Comparison of ENCODE assay signal across 1 cellular context in the genomic region with DNA sequence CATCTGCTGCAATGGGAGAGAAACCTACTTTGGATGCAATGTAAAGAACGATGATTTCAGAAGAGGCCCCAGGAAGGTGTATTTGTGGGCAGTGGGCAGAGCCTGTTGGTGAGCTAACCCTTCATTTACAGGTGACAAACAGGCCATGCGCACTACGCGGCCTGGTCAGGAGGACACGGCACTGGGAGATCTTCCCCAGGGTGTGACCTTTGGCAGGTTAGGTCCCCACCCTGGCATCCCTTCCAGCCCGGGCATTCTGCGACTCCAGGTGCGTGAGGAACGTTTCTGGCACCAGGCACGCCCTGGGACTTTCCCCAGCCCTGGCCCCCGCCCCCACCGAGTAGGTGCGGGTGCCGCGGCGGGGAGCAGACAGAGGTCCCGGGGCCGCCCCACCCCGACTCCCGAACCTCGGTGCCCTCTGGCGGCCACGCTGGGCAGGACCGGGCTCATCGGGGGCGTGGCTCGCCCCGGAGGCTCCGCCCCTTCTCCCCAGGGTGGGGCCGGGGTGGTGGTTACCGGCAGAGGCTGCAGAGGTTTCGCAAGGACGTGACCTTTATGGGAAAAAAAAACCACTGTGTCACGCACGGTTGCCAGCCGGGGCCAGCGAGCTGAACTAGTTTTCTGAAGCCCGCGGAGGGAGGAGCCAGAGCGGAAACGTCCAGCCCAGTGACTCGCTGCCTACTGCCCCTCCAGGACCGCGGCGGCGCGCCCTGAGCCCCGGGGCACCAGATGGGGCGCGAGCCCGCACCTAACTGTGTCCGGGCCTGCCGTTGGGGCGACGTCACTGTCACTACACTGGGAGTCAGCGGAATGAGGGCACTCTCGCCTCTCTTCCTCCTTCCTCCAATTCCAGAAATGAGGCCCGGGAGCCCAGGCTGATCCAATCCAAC.
TF ChIP-seq lines count a peak whose summit lies in the region.

No MANE protein-coding gene starts in this region.

TF ChIP-seq in K562, 482 proteins besides CTCF, POLR2A, EP300 and RAD21 (continued from another document and continues in another):
- TF ChIP-seq, protein P1, sequence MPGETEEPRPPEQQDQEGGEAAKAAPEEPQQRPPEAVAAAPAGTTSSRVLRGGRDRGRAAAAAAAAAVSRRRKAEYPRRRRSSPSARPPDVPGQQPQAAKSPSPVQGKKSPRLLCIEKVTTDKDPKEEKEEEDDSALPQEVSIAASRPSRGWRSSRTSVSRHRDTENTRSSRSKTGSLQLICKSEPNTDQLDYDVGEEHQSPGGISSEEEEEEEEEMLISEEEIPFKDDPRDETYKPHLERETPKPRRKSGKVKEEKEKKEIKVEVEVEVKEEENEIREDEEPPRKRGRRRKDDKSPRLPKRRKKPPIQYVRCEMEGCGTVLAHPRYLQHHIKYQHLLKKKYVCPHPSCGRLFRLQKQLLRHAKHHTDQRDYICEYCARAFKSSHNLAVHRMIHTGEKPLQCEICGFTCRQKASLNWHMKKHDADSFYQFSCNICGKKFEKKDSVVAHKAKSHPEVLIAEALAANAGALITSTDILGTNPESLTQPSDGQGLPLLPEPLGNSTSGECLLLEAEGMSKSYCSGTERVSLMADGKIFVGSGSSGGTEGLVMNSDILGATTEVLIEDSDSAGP (CRISPR knock-in tag; IDR thresholded peaks at IDR 0.05): no peak
- peak; percentile 30; the same call in 1 of the 2 replicates for TF ChIP-seq NCOR1 (IDR thresholded peaks at IDR 0.05)
- TF ChIP-seq MIER1 (IDR thresholded peaks at IDR 0.05; ENCODE audit: low read depth): no peak
- TF ChIP-seq CBX3 (IDR thresholded peaks at IDR 0.05; ENCODE audit: borderline replicate concordance in 1 of 2, low read length in 2 of 2): peak in 1 of 2 experiments; percentile 23; a peak in 1 of 3 replicates
- TF ChIP-seq XRCC5 (IDR thresholded peaks at IDR 0.05; ENCODE audit: low read depth, low read length): 0 out of 2 replicates have a peak, but pooled peaks have one; percentile 27
- TF ChIP-seq ZNF57 (CRISPR knock-in tag; IDR thresholded peaks at IDR 0.05): no peak
- peak; percentile 62 for TF ChIP-seq SMC3 (conservative IDR thresholded peaks at IDR 0.05; ENCODE audit: insufficient read depth, low read depth, low read length)
- TF ChIP-seq RB1 (IDR thresholded peaks at IDR 0.05; ENCODE audit: low read depth): peak; percentile 58; the same call in 1 of the 2 replicates
- TF ChIP-seq BRD4 (IDR thresholded peaks at IDR 0.05): no peak
- TF ChIP-seq, protein P2, sequence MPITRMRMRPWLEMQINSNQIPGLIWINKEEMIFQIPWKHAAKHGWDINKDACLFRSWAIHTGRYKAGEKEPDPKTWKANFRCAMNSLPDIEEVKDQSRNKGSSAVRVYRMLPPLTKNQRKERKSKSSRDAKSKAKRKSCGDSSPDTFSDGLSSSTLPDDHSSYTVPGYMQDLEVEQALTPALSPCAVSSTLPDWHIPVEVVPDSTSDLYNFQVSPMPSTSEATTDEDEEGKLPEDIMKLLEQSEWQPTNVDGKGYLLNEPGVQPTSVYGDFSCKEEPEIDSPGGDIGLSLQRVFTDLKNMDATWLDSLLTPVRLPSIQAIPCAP (CRISPR knock-in tag; IDR thresholded peaks at IDR 0.05; ENCODE audit: borderline replicate concordance): no peak
- no peak for TF ChIP-seq SLC30A9 (CRISPR knock-in tag; IDR thresholded peaks at IDR 0.05)
- TF ChIP-seq RUNX1 (IDR thresholded peaks at IDR 0.05; ENCODE audit: low read depth): no peak
- TF ChIP-seq FOXA1 (IDR thresholded peaks at IDR 0.05; ENCODE audit: borderline replicate concordance): no peak
- no peak for TF ChIP-seq IFI16 (CRISPR knock-in tag; IDR thresholded peaks at IDR 0.05)
- TF ChIP-seq, protein P3, sequence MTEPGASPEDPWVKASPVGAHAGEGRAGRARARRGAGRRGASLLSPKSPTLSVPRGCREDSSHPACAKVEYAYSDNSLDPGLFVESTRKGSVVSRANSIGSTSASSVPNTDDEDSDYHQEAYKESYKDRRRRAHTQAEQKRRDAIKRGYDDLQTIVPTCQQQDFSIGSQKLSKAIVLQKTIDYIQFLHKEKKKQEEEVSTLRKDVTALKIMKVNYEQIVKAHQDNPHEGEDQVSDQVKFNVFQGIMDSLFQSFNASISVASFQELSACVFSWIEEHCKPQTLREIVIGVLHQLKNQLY (CRISPR knock-in tag; conservative IDR thresholded peaks at IDR 0.05): no peak
- TF ChIP-seq CREB1 (IDR thresholded peaks at IDR 0.05): no peak
- peak; percentile 65 for TF ChIP-seq CREB1 (CRISPR knock-in tag; IDR thresholded peaks at IDR 0.05)
- TF ChIP-seq, protein P4, sequence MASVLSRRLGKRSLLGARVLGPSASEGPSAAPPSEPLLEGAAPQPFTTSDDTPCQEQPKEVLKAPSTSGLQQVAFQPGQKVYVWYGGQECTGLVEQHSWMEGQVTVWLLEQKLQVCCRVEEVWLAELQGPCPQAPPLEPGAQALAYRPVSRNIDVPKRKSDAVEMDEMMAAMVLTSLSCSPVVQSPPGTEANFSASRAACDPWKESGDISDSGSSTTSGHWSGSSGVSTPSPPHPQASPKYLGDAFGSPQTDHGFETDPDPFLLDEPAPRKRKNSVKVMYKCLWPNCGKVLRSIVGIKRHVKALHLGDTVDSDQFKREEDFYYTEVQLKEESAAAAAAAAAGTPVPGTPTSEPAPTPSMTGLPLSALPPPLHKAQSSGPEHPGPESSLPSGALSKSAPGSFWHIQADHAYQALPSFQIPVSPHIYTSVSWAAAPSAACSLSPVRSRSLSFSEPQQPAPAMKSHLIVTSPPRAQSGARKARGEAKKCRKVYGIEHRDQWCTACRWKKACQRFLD (CRISPR knock-in tag; IDR thresholded peaks at IDR 0.05): no peak
- TF ChIP-seq, protein P5, sequence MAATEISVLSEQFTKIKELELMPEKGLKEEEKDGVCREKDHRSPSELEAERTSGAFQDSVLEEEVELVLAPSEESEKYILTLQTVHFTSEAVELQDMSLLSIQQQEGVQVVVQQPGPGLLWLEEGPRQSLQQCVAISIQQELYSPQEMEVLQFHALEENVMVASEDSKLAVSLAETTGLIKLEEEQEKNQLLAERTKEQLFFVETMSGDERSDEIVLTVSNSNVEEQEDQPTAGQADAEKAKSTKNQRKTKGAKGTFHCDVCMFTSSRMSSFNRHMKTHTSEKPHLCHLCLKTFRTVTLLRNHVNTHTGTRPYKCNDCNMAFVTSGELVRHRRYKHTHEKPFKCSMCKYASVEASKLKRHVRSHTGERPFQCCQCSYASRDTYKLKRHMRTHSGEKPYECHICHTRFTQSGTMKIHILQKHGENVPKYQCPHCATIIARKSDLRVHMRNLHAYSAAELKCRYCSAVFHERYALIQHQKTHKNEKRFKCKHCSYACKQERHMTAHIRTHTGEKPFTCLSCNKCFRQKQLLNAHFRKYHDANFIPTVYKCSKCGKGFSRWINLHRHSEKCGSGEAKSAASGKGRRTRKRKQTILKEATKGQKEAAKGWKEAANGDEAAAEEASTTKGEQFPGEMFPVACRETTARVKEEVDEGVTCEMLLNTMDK (IDR thresholded peaks at IDR 0.05; ENCODE audit: borderline replicate concordance, insufficient read depth, low read depth, low read length, poor library complexity, severe bottlenecking): no peak
- TF ChIP-seq ZNF121 (CRISPR knock-in tag; conservative IDR thresholded peaks at IDR 0.05): no peak
- no peak for TF ChIP-seq ZNF584 (CRISPR knock-in tag; IDR thresholded peaks at IDR 0.05; ENCODE audit: low read depth)
- TF ChIP-seq, protein P6, sequence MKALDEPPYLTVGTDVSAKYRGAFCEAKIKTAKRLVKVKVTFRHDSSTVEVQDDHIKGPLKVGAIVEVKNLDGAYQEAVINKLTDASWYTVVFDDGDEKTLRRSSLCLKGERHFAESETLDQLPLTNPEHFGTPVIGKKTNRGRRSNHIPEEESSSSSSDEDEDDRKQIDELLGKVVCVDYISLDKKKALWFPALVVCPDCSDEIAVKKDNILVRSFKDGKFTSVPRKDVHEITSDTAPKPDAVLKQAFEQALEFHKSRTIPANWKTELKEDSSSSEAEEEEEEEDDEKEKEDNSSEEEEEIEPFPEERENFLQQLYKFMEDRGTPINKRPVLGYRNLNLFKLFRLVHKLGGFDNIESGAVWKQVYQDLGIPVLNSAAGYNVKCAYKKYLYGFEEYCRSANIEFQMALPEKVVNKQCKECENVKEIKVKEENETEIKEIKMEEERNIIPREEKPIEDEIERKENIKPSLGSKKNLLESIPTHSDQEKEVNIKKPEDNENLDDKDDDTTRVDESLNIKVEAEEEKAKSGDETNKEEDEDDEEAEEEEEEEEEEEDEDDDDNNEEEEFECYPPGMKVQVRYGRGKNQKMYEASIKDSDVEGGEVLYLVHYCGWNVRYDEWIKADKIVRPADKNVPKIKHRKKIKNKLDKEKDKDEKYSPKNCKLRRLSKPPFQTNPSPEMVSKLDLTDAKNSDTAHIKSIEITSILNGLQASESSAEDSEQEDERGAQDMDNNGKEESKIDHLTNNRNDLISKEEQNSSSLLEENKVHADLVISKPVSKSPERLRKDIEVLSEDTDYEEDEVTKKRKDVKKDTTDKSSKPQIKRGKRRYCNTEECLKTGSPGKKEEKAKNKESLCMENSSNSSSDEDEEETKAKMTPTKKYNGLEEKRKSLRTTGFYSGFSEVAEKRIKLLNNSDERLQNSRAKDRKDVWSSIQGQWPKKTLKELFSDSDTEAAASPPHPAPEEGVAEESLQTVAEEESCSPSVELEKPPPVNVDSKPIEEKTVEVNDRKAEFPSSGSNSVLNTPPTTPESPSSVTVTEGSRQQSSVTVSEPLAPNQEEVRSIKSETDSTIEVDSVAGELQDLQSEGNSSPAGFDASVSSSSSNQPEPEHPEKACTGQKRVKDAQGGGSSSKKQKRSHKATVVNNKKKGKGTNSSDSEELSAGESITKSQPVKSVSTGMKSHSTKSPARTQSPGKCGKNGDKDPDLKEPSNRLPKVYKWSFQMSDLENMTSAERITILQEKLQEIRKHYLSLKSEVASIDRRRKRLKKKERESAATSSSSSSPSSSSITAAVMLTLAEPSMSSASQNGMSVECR (CRISPR knock-in tag; IDR thresholded peaks at IDR 0.05): 0 out of 2 replicates have a peak, but pooled peaks have one; percentile 17
- TF ChIP-seq, protein P7, sequence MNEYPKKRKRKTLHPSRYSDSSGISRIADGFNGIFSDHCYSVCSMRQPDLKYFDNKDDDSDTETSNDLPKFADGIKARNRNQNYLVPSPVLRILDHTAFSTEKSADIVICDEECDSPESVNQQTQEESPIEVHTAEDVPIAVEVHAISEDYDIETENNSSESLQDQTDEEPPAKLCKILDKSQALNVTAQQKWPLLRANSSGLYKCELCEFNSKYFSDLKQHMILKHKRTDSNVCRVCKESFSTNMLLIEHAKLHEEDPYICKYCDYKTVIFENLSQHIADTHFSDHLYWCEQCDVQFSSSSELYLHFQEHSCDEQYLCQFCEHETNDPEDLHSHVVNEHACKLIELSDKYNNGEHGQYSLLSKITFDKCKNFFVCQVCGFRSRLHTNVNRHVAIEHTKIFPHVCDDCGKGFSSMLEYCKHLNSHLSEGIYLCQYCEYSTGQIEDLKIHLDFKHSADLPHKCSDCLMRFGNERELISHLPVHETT (CRISPR knock-in tag; conservative IDR thresholded peaks at IDR 0.05 in 1 of 2, IDR thresholded peaks at IDR 0.05 in 1 of 2): 0 out of 4 replicates have a peak, but pooled peaks of 1 of the 2 experiments have one; percentile 40
- TF ChIP-seq MAZ (CRISPR knock-in tag; conservative IDR thresholded peaks at IDR 0.05 in 1 of 2, IDR thresholded peaks at IDR 0.05 in 1 of 2): peak; percentile 84 to 96
- TF ChIP-seq ZFX (CRISPR knock-in tag; IDR thresholded peaks at IDR 0.05): peak; percentile 71
- TF ChIP-seq, protein P8, sequence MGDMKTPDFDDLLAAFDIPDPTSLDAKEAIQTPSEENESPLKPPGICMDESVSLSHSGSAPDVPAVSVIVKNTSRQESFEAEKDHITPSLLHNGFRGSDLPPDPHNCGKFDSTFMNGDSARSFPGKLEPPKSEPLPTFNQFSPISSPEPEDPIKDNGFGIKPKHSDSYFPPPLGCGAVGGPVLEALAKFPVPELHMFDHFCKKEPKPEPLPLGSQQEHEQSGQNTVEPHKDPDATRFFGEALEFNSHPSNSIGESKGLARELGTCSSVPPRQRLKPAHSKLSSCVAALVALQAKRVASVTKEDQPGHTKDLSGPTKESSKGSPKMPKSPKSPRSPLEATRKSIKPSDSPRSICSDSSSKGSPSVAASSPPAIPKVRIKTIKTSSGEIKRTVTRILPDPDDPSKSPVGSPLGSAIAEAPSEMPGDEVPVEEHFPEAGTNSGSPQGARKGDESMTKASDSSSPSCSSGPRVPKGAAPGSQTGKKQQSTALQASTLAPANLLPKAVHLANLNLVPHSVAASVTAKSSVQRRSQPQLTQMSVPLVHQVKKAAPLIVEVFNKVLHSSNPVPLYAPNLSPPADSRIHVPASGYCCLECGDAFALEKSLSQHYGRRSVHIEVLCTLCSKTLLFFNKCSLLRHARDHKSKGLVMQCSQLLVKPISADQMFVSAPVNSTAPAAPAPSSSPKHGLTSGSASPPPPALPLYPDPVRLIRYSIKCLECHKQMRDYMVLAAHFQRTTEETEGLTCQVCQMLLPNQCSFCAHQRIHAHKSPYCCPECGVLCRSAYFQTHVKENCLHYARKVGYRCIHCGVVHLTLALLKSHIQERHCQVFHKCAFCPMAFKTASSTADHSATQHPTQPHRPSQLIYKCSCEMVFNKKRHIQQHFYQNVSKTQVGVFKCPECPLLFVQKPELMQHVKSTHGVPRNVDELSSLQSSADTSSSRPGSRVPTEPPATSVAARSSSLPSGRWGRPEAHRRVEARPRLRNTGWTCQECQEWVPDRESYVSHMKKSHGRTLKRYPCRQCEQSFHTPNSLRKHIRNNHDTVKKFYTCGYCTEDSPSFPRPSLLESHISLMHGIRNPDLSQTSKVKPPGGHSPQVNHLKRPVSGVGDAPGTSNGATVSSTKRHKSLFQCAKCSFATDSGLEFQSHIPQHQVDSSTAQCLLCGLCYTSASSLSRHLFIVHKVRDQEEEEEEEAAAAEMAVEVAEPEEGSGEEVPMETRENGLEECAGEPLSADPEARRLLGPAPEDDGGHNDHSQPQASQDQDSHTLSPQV (IDR thresholded peaks at IDR 0.05): 0 out of 2 replicates have a peak, but pooled peaks have one; percentile 42
- TF ChIP-seq DPF2 (IDR thresholded peaks at IDR 0.05): 0 out of 2 replicates have a peak, but pooled peaks have one; percentile 13
- peak; percentile 47 for TF ChIP-seq ZNF316 (IDR thresholded peaks at IDR 0.05)
- peak; percentile 99 for TF ChIP-seq ESRRA (IDR thresholded peaks at IDR 0.05; ENCODE audit: borderline replicate concordance, low read depth)
- TF ChIP-seq MYC (IDR thresholded peaks at IDR 0.05; ENCODE audit: low read depth, low read length): 0 out of 2 replicates have a peak, but pooled peaks have one; percentile 26
- no peak for TF ChIP-seq MYC (CRISPR knock-in tag; IDR thresholded peaks at IDR 0.05; ENCODE audit: borderline replicate concordance, low read depth)
